ENCODE assay signal across 22 cellular contexts in the genomic region with DNA sequence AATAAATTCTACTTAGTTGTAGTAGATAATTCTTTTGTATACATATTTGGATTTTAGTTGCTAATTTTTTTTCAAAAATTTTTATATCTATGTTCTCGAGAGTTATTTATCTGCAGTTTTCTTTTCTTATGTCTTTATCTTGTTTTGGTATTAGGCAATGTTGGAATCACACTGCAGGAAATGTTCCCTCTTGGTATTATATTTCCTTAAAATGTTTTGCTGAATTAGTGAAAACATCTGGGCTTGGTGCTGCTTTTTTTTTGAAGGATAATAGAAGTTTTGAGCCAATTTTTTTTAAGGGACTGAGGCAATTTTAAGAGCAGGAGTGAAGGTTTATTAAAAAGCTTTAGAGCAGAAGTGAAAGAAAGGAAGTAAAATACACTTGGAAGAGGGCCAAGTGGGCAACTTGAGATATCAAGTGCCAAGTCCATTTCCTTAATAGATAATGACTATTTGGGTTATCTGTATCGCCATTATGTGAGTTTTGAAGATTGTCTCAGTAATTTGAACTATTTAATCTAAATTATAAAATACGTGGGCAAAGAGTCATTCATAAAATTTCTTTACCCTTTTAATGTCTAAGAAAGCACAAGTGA.
"Had no signal": no experiment of that assay in that cellular context is flagged by ENCODE, and none has a peak within 500 bp of the region (broad histone marks: within the 10 kb centered on the region; RNA-seq: fewer than 3 reads in every experiment).

No MANE protein-coding gene starts in this region.

- H3K27ac Mint-ChIP-seq: activated CD4-positive, alpha-beta memory T cell treated with anti-CD3 and anti-CD28 coated beads, Interleukin-2, amount 10 ng/mL, durations not matched to agents 7 days and 5 days; activated CD4-positive, alpha-beta T cell treated with anti-CD3 and anti-CD28 coated beads, Interleukin-2, amount 10 ng/mL, durations not matched to agents 24 days and 14 days; activated naive CD8-positive, alpha-beta T cell treated with anti-CD3 and anti-CD28 coated beads, Interleukin-2, amount 50 U/mL, for 24 hours; activated T-cell treated with anti-CD3 and anti-CD28 coated beads, Interleukin-2, amount 50 U/mL, for 72 hours; dendritic cell treated with granulocyte-macrophage colony-stimulating factor and Interleukin-4, amounts not matched to agents 40 ng/mL and 50 ng/mL, for 4 days; natural killer cell had no signal

- H3K4me3 Mint-ChIP-seq: activated CD4-positive, alpha-beta memory T cell treated with anti-CD3 and anti-CD28 coated beads, Interleukin-2, amount 10 ng/mL, durations not matched to agents 7 days and 5 days; activated CD4-positive, alpha-beta T cell treated with anti-CD3 and anti-CD28 coated beads, Interleukin-2, amount 10 ng/mL, durations not matched to agents 24 days and 14 days; activated naive CD8-positive, alpha-beta T cell treated with anti-CD3 and anti-CD28 coated beads, Interleukin-2, amount 50 U/mL, for 24 hours; activated T-cell treated with anti-CD3 and anti-CD28 coated beads, Interleukin-2, amount 50 U/mL, for 72 hours; dendritic cell treated with granulocyte-macrophage colony-stimulating factor and Interleukin-4, amounts not matched to agents 40 ng/mL and 50 ng/mL, for 4 days; natural killer cell had no signal

- H3K27me3 Mint-ChIP-seq: activated CD4-positive, alpha-beta memory T cell treated with anti-CD3 and anti-CD28 coated beads, Interleukin-2, amount 10 ng/mL, durations not matched to agents 7 days and 5 days; activated CD4-positive, alpha-beta T cell treated with anti-CD3 and anti-CD28 coated beads, Interleukin-2, amount 10 ng/mL, durations not matched to agents 24 days and 14 days; activated naive CD8-positive, alpha-beta T cell treated with anti-CD3 and anti-CD28 coated beads, Interleukin-2, amount 50 U/mL, for 24 hours; dendritic cell treated with granulocyte-macrophage colony-stimulating factor and Interleukin-4, amounts not matched to agents 40 ng/mL and 50 ng/mL, for 4 days had no signal

- H3K4me1 Mint-ChIP-seq: activated CD4-positive, alpha-beta memory T cell treated with anti-CD3 and anti-CD28 coated beads, Interleukin-2, amount 10 ng/mL, durations not matched to agents 7 days and 5 days; activated CD4-positive, alpha-beta T cell treated with anti-CD3 and anti-CD28 coated beads, Interleukin-2, amount 10 ng/mL, durations not matched to agents 24 days and 14 days; activated naive CD8-positive, alpha-beta T cell treated with anti-CD3 and anti-CD28 coated beads, Interleukin-2, amount 50 U/mL, for 24 hours; natural killer cell had no signal

- H3K9me3 Mint-ChIP-seq: activated CD4-positive, alpha-beta T cell treated with anti-CD3 and anti-CD28 coated beads, Interleukin-2, amount 10 ng/mL, durations not matched to agents 24 days and 14 days had no signal

- DNase-seq: activated CD4-positive, alpha-beta memory T cell treated with anti-CD3 and anti-CD28 coated beads, Interleukin-2, amount 10 ng/mL, durations not matched to agents 7 days and 5 days; activated CD4-positive, alpha-beta T cell treated with anti-CD3 and anti-CD28 coated beads, Interleukin-2, amount 10 ng/mL, durations not matched to agents 24 days and 14 days; activated effector memory CD4-positive, alpha-beta T cell treated with Interleukin-2 at 50 U/mL for 16 hours; activated naive CD4-positive, alpha-beta T cell treated with anti-CD3 and anti-CD28 coated beads, Interleukin-2, amount 50 U/mL, for 16 hours; activated naive CD8-positive, alpha-beta T cell treated with anti-CD3 and anti-CD28 coated beads, Interleukin-2, amount 50 U/mL, for 24 hours; activated T-cell treated with anti-CD3 and anti-CD28 coated beads, Interleukin-2, amount 50 U/mL, for 72 hours; anterior cingulate cortex; body of pancreas; effector CD4-positive, alpha-beta T cell; head of caudate nucleus; hypothalamus; left ventricle myocardium inferior; midbrain; natural killer cell; stimulated activated CD4-positive, alpha-beta T cell treated with anti-CD3 and anti-CD28 coated beads, Interleukin-4, amount 100 ng/mL, for 24 hours; stimulated activated naive CD4-positive, alpha-beta T cell treated with Interleukin-2 at 50 U/mL for 16 hours; T-helper 1 cell; T1000; upper lobe of left lung had no signal

- H3K4me3 ChIP-seq: body of pancreas, gastroesophageal sphincter, left ventricle myocardium inferior, prostate gland, upper lobe of left lung had no signal
